ENCODE assay signal across 1 cellular context in the genomic region with DNA sequence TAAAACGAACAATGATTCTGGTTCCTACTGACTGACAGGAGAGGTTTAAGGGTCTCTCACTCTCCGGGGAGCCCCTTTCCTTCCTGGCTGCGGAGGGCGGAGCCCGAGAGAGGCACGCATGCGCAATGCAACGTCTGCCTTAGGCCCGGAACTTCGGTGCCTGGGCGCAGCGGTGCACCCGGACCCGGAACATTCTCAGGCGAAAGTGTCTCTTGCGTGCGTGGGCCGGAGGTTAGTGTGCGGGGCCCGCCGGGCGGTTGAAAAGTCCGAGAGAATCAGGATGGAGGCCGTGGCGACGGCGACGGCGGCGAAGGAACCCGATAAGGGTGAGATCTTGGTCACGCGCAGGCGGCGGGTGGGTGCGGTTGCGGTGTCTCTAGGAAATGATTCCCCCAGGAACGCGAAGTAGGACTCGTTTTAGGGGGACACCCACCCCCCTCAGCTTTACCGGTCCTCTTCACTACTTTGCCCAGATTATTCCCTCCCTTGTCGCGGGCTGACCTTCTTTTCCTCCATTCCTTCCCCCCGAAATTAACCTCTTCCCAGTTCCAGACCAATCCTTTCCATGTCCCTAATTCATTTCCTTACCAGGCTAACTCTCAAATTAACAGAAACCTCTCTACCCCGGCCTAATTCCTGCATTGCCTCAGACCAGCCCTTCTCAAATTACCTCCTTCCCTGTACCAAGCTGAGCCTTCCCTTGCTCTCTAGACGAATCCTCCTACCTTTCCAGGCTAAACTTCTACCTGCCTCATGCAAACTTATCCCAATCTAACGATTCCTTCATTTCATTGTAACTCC.
TF ChIP-seq lines count a peak whose summit lies in the region.

A gene (plus strand): TSS at position 142 of the 801 bp plus-strand sequence. CDS start 139 bp downstream, at position 281.

TF ChIP-seq in HepG2, 621 proteins besides CTCF, POLR2A, EP300 and RAD21 (continued from another document and continues in another):
- TF ChIP-seq, protein P1, sequence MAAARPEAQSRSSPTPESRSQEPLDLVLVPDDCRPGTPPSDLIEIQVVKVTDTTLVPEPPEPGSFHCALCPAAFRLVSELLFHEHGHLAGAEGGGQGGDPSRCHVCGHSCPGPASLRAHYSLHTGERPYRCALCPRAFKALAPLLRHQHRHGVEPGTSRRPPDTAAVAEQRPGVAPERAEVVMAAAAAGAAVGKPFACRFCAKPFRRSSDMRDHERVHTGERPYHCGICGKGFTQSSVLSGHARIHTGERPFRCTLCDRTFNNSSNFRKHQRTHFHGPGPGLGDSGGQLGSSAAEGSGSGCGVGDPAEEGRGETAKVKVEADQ (CRISPR knock-in tag; IDR thresholded peaks at IDR 0.05; ENCODE audit: borderline replicate concordance): 0 out of 2 replicates have a peak, but pooled peaks have one; percentile 67
- TF ChIP-seq, protein P2, sequence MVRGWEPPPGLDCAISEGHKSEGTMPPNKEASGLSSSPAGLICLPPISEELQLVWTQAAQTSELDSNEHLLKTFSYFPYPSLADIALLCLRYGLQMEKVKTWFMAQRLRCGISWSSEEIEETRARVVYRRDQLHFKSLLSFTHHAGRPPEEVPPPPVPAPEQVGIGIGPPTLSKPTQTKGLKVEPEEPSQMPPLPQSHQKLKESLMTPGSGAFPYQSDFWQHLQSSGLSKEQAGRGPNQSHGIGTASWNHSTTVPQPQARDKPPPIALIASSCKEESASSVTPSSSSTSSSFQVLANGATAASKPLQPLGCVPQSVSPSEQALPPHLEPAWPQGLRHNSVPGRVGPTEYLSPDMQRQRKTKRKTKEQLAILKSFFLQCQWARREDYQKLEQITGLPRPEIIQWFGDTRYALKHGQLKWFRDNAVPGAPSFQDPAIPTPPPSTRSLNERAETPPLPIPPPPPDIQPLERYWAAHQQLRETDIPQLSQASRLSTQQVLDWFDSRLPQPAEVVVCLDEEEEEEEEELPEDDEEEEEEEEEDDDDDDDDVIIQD (CRISPR knock-in tag; IDR thresholded peaks at IDR 0.05; ENCODE audit: low read depth): peak; percentile 21; the same call in 1 of the 2 replicates
- TF ChIP-seq HDAC2 (CRISPR knock-in tag; IDR thresholded peaks at IDR 0.05): peak; percentile 61; the same call in 1 of the 2 replicates
- TF ChIP-seq, protein P3, sequence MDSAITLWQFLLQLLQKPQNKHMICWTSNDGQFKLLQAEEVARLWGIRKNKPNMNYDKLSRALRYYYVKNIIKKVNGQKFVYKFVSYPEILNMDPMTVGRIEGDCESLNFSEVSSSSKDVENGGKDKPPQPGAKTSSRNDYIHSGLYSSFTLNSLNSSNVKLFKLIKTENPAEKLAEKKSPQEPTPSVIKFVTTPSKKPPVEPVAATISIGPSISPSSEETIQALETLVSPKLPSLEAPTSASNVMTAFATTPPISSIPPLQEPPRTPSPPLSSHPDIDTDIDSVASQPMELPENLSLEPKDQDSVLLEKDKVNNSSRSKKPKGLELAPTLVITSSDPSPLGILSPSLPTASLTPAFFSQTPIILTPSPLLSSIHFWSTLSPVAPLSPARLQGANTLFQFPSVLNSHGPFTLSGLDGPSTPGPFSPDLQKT (CRISPR knock-in tag; IDR thresholded peaks at IDR 0.05; ENCODE audit: borderline replicate concordance): no peak
- TF ChIP-seq IRX3 (CRISPR knock-in tag; IDR thresholded peaks at IDR 0.05; ENCODE audit: borderline replicate concordance, low read depth): 0 out of 2 replicates have a peak, but pooled peaks have one; percentile 14
- TF ChIP-seq, protein P4, sequence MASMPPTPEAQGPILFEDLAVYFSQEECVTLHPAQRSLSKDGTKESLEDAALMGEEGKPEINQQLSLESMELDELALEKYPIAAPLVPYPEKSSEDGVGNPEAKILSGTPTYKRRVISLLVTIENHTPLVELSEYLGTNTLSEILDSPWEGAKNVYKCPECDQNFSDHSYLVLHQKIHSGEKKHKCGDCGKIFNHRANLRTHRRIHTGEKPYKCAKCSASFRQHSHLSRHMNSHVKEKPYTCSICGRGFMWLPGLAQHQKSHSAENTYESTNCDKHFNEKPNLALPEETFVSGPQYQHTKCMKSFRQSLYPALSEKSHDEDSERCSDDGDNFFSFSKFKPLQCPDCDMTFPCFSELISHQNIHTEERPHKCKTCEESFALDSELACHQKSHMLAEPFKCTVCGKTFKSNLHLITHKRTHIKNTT (CRISPR knock-in tag; IDR thresholded peaks at IDR 0.05): no peak
- peak; percentile 66; the same call in 1 of the 2 replicates for TF ChIP-seq FOXK1 (CRISPR knock-in tag; IDR thresholded peaks at IDR 0.05; ENCODE audit: borderline replicate concordance, low read depth)
- TF ChIP-seq, protein P5, sequence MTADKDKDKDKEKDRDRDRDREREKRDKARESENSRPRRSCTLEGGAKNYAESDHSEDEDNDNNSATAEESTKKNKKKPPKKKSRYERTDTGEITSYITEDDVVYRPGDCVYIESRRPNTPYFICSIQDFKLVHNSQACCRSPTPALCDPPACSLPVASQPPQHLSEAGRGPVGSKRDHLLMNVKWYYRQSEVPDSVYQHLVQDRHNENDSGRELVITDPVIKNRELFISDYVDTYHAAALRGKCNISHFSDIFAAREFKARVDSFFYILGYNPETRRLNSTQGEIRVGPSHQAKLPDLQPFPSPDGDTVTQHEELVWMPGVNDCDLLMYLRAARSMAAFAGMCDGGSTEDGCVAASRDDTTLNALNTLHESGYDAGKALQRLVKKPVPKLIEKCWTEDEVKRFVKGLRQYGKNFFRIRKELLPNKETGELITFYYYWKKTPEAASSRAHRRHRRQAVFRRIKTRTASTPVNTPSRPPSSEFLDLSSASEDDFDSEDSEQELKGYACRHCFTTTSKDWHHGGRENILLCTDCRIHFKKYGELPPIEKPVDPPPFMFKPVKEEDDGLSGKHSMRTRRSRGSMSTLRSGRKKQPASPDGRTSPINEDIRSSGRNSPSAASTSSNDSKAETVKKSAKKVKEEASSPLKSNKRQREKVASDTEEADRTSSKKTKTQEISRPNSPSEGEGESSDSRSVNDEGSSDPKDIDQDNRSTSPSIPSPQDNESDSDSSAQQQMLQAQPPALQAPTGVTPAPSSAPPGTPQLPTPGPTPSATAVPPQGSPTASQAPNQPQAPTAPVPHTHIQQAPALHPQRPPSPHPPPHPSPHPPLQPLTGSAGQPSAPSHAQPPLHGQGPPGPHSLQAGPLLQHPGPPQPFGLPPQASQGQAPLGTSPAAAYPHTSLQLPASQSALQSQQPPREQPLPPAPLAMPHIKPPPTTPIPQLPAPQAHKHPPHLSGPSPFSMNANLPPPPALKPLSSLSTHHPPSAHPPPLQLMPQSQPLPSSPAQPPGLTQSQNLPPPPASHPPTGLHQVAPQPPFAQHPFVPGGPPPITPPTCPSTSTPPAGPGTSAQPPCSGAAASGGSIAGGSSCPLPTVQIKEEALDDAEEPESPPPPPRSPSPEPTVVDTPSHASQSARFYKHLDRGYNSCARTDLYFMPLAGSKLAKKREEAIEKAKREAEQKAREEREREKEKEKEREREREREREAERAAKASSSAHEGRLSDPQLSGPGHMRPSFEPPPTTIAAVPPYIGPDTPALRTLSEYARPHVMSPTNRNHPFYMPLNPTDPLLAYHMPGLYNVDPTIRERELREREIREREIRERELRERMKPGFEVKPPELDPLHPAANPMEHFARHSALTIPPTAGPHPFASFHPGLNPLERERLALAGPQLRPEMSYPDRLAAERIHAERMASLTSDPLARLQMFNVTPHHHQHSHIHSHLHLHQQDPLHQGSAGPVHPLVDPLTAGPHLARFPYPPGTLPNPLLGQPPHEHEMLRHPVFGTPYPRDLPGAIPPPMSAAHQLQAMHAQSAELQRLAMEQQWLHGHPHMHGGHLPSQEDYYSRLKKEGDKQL (CRISPR knock-in tag; IDR thresholded peaks at IDR 0.05; ENCODE audit: low read depth): peak; percentile 23; the same call in 1 of the 2 replicates
- TF ChIP-seq, protein P6, sequence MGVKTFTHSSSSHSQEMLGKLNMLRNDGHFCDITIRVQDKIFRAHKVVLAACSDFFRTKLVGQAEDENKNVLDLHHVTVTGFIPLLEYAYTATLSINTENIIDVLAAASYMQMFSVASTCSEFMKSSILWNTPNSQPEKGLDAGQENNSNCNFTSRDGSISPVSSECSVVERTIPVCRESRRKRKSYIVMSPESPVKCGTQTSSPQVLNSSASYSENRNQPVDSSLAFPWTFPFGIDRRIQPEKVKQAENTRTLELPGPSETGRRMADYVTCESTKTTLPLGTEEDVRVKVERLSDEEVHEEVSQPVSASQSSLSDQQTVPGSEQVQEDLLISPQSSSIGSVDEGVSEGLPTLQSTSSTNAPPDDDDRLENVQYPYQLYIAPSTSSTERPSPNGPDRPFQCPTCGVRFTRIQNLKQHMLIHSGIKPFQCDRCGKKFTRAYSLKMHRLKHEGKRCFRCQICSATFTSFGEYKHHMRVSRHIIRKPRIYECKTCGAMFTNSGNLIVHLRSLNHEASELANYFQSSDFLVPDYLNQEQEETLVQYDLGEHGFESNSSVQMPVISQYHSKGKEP (CRISPR knock-in tag; IDR thresholded peaks at IDR 0.05): peak; percentile 82
- no peak for TF ChIP-seq ZNF354B (CRISPR knock-in tag; IDR thresholded peaks at IDR 0.05)
- no peak for TF ChIP-seq ZNF549 (CRISPR knock-in tag; IDR thresholded peaks at IDR 0.05)
- peak; percentile 32; the same call in 1 of the 2 replicates for TF ChIP-seq ZNF792 (CRISPR knock-in tag; IDR thresholded peaks at IDR 0.05)
- TF ChIP-seq, protein P7, sequence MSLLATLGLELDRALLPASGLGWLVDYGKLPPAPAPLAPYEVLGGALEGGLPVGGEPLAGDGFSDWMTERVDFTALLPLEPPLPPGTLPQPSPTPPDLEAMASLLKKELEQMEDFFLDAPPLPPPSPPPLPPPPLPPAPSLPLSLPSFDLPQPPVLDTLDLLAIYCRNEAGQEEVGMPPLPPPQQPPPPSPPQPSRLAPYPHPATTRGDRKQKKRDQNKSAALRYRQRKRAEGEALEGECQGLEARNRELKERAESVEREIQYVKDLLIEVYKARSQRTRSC (CRISPR knock-in tag; IDR thresholded peaks at IDR 0.05; ENCODE audit: low read depth): no peak
- TF ChIP-seq, protein P8, sequence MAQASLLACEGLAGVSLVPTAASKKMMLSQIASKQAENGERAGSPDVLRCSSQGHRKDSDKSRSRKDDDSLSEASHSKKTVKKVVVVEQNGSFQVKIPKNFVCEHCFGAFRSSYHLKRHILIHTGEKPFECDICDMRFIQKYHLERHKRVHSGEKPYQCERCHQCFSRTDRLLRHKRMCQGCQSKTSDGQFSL (CRISPR knock-in tag; IDR thresholded peaks at IDR 0.05): peak; percentile 86
- peak; percentile 71; the same call in 1 of the 2 replicates for TF ChIP-seq ZNF205 (CRISPR knock-in tag; IDR thresholded peaks at IDR 0.05)
- TF ChIP-seq ZNF749 (CRISPR knock-in tag; IDR thresholded peaks at IDR 0.05; ENCODE audit: borderline replicate concordance): peak; percentile 87
- TF ChIP-seq TP53 (CRISPR knock-in tag; conservative IDR thresholded peaks at IDR 0.05): no peak
- 0 out of 2 replicates have a peak, but pooled peaks have one; percentile 51 for TF ChIP-seq ERF (CRISPR knock-in tag; IDR thresholded peaks at IDR 0.05)
- no peak; the same call in 1 of the 2 replicates for TF ChIP-seq ZSCAN12 (CRISPR knock-in tag; IDR thresholded peaks at IDR 0.05)
- TF ChIP-seq ZNF556 (CRISPR knock-in tag; IDR thresholded peaks at IDR 0.05; ENCODE audit: borderline replicate concordance): no peak; the same call in 1 of the 2 replicates
- TF ChIP-seq ZBTB42 (CRISPR knock-in tag; IDR thresholded peaks at IDR 0.05): no peak
- TF ChIP-seq, protein P9, sequence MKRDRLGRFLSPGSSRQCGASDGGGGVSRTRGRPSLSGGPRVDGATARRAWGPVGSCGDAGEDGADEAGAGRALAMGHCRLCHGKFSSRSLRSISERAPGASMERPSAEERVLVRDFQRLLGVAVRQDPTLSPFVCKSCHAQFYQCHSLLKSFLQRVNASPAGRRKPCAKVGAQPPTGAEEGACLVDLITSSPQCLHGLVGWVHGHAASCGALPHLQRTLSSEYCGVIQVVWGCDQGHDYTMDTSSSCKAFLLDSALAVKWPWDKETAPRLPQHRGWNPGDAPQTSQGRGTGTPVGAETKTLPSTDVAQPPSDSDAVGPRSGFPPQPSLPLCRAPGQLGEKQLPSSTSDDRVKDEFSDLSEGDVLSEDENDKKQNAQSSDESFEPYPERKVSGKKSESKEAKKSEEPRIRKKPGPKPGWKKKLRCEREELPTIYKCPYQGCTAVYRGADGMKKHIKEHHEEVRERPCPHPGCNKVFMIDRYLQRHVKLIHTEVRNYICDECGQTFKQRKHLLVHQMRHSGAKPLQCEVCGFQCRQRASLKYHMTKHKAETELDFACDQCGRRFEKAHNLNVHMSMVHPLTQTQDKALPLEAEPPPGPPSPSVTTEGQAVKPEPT (CRISPR knock-in tag; IDR thresholded peaks at IDR 0.05; ENCODE audit: low read depth): peak; percentile 69; the same call in 1 of the 2 replicates
- TF ChIP-seq, protein P10, sequence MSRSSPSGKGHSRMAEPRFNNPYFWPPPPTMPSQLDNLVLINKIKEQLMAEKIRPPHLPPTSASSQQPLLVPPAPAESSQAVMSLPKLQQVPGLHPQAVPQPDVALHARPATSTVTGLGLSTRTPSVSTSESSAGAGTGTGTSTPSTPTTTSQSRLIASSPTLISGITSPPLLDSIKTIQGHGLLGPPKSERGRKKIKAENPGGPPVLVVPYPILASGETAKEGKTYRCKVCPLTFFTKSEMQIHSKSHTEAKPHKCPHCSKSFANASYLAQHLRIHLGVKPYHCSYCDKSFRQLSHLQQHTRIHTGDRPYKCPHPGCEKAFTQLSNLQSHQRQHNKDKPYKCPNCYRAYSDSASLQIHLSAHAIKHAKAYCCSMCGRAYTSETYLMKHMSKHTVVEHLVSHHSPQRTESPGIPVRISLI (CRISPR knock-in tag; IDR thresholded peaks at IDR 0.05; ENCODE audit: borderline replicate concordance): peak; percentile 43; the same call in 1 of the 2 replicates
- peak; percentile 70 for TF ChIP-seq KMT2B (CRISPR knock-in tag; IDR thresholded peaks at IDR 0.05)
- peak; percentile 96; the same call in 1 of the 2 replicates for TF ChIP-seq KAT7 (CRISPR knock-in tag; IDR thresholded peaks at IDR 0.05; ENCODE audit: borderline replicate concordance)
- TF ChIP-seq ZNF674 (CRISPR knock-in tag; IDR thresholded peaks at IDR 0.05; ENCODE audit: low read depth): 0 out of 2 replicates have a peak, but pooled peaks have one; percentile 53
- peak; percentile 87; the same call in 1 of the 2 replicates for TF ChIP-seq FOXC1 (CRISPR knock-in tag; IDR thresholded peaks at IDR 0.05; ENCODE audit: borderline replicate concordance)
- no peak for TF ChIP-seq PRPF4 (IDR thresholded peaks at IDR 0.05; ENCODE audit: low read depth, low read length, poor library complexity, severe bottlenecking)
- TF ChIP-seq RNF2 (conservative IDR thresholded peaks at IDR 0.05; ENCODE audit: low read depth): 0 out of 2 replicates have a peak, but pooled peaks have one; percentile 44
- peak; percentile 66; the same call in 1 of the 2 replicates for TF ChIP-seq ZSCAN29 (CRISPR knock-in tag; conservative IDR thresholded peaks at IDR 0.05)
- TF ChIP-seq EZH2 (conservative IDR thresholded peaks at IDR 0.05; ENCODE audit: low read depth, low read length): no peak
- peak; percentile 42; the same call in 1 of the 2 replicates for TF ChIP-seq ZBTB38 (CRISPR knock-in tag; IDR thresholded peaks at IDR 0.05)
- no peak for TF ChIP-seq U2AF2 (IDR thresholded peaks at IDR 0.05; ENCODE audit: low read depth, low read length)
- TF ChIP-seq, protein P11, sequence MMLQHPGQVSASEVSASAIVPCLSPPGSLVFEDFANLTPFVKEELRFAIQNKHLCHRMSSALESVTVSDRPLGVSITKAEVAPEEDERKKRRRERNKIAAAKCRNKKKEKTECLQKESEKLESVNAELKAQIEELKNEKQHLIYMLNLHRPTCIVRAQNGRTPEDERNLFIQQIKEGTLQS (CRISPR knock-in tag; IDR thresholded peaks at IDR 0.05): 0 out of 2 replicates have a peak, but pooled peaks have one; percentile 27
